Comparison of ENCODE assay signal across 34 cellular contexts in genomic region chr20:61763740-61764400, GRCh38.
"Had no signal": no experiment of that assay in that cellular context is flagged by ENCODE, and none has a peak within 500 bp of the region (broad histone marks: within the 10 kb centered on the region; RNA-seq: fewer than 3 reads in every experiment).

No MANE protein-coding gene starts in this region.

- H3K9me3 Mint-ChIP-seq: activated B cell treated with CpG ODN at 0.5 μM for 24 hours; activated CD4-positive, alpha-beta memory T cell treated with anti-CD3 and anti-CD28 coated beads for 36 hours; activated naive CD4-positive, alpha-beta T cell treated with anti-CD3 and anti-CD28 coated beads for 36 hours; activated naive CD4-positive, alpha-beta T cell treated with anti-CD3 and anti-CD28 coated beads, Interleukin-2, amount 50 U/mL, for 72 hours; activated T-helper 17 cell treated with anti-CD3 and anti-CD28 coated beads, Interleukin-2, amount 50 U/mL, for 72 hours; brain had no signal

- H3K27ac Mint-ChIP-seq: activated B cell treated with CpG ODN at 0.5 μM for 24 hours; activated CD4-positive, alpha-beta memory T cell treated with anti-CD3 and anti-CD28 coated beads for 36 hours; activated naive CD4-positive, alpha-beta T cell treated with anti-CD3 and anti-CD28 coated beads for 36 hours; activated naive CD4-positive, alpha-beta T cell treated with anti-CD3 and anti-CD28 coated beads, Interleukin-2, amount 50 U/mL, for 72 hours; activated T-helper 17 cell treated with anti-CD3 and anti-CD28 coated beads, Interleukin-2, amount 50 U/mL, for 72 hours had no signal

- FAIRE-seq: bronchial epithelial cell, K562, RCC 7860 had no signal

- ATAC-seq: activated naive CD4-positive, alpha-beta T cell treated with anti-CD3 and anti-CD28 coated beads, Interleukin-2, amount 50 U/mL, for 72 hours; activated T-helper 17 cell treated with anti-CD3 and anti-CD28 coated beads, Interleukin-2, amount 50 U/mL, for 72 hours; K562 had no signal

- H3K4me2 ChIP-seq: PC-9 had no signal

- H3K4me3 Mint-ChIP-seq: activated B cell treated with CpG ODN at 0.5 μM for 24 hours; activated CD4-positive, alpha-beta memory T cell treated with anti-CD3 and anti-CD28 coated beads for 36 hours; activated naive CD4-positive, alpha-beta T cell treated with anti-CD3 and anti-CD28 coated beads for 36 hours; activated T-helper 17 cell treated with anti-CD3 and anti-CD28 coated beads, Interleukin-2, amount 50 U/mL, for 72 hours; brain had no signal

- H2AFZ ChIP-seq: PC-9 had no signal

- H3K4me1 Mint-ChIP-seq: activated B cell treated with CpG ODN at 0.5 μM for 24 hours; activated T-helper 17 cell treated with anti-CD3 and anti-CD28 coated beads, Interleukin-2, amount 50 U/mL, for 72 hours had no signal

- H3K9me3 ChIP-seq: adrenal gland had no signal

- H3K36me3 ChIP-seq: adrenal gland had no signal

- H3K27me3 Mint-ChIP-seq: activated B cell treated with CpG ODN at 0.5 μM for 24 hours; activated CD4-positive, alpha-beta memory T cell treated with anti-CD3 and anti-CD28 coated beads for 36 hours; brain had no signal

- H3K4me1 ChIP-seq: adrenal gland had no signal

- DNase-seq: activated B cell treated with CpG ODN at 0.5 μM for 24 hours; activated CD4-positive, alpha-beta memory T cell treated with anti-CD3 and anti-CD28 coated beads for 36 hours; activated CD4-positive, alpha-beta T cell treated with anti-CD3 and anti-CD28 coated beads for 4 hours; activated CD4-positive, alpha-beta T cell treated with anti-CD3 and anti-CD28 coated beads, Interleukin-2, amount 50 U/mL, for 1 hour; activated CD4-positive, CD25-positive, alpha-beta regulatory T cell treated with anti-CD3 and anti-CD28 coated beads, Interleukin-2, amount 50 U/mL, for 72 hours; activated CD8-positive, alpha-beta memory T cell treated with anti-CD3 and anti-CD28 coated beads, Interleukin-2, amount 50 U/mL, for 48 hours; activated gamma-delta T cell treated with Interleukin-2 at 50 U/mL for 16 hours; activated naive CD4-positive, alpha-beta T cell treated with anti-CD3 and anti-CD28 coated beads for 36 hours; activated T-cell treated with anti-CD3 and anti-CD28 coated beads, Interleukin-2, amount 50 U/mL, for 48 hours; adrenal gland; caudate nucleus; Karpas-422; NCI-H1105; NCI-H1417 treated with DMSO at 0.1 percent for 48 hours; NCI-H1930; NCI-H2081 treated with DMSO at 0.1 percent for 48 hours; NCI-H345; NCI-H524 treated with DMSO at 0.1 percent for 48 hours; NCI-H748 treated with DMSO at 0.1 percent for 48 hours; NK-92 treated with Interleukin-12 subunit alpha and Interleukin-12 subunit beta, amount 100 ng/mL, for 24 hours; Right ventricle myocardium superior; SW 1271; T-helper 1 cell; T-helper 2 cell; T-helper 9 cell had no signal

- H3K27ac ChIP-seq: adrenal gland, PC-9, RWPE1, VCaP had no signal

- H3K36me3 Mint-ChIP-seq: activated CD4-positive, alpha-beta memory T cell treated with anti-CD3 and anti-CD28 coated beads for 36 hours; activated naive CD4-positive, alpha-beta T cell treated with anti-CD3 and anti-CD28 coated beads, Interleukin-2, amount 50 U/mL, for 72 hours; brain had no signal

- H3K4me3 ChIP-seq: adrenal gland, K562, PC-9 had no signal
